Comparison of ENCODE assay signal across 2 cellular contexts in the genomic region with DNA sequence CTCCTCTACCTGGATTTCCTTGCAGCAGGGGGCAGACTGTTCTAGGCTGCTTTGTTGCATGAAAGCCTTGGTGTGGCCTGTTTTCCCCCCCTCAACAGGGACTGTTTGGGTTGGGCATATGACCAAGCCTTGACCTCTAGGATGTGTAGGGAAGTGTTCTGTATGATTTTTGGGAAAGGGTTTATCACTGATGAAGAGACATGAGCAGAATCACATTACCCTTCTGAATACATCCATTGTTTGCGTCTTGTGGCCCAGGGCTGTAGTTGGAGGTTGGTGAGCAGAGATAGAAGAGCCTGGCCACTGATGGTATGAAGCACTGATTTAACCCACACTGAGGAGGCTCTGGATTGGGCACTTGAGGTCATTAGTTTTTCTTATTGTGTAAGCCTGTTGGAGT.
TF ChIP-seq lines count a peak whose summit lies in the region.

No MANE protein-coding gene starts in this region.

TF ChIP-seq in liver, 16 proteins besides CTCF, POLR2A, EP300 and RAD21:
- no peak for TF ChIP-seq FOXA2 (IDR thresholded peaks at IDR 0.05)

TF ChIP-seq in HepG2, 621 proteins besides CTCF, POLR2A, EP300 and RAD21:
- TF ChIP-seq GTF3A (CRISPR knock-in tag; conservative IDR thresholded peaks at IDR 0.05) (no peak), FOXP1 (IDR thresholded peaks at IDR 0.05) (no peak), FOXP1 (CRISPR knock-in tag; IDR thresholded peaks at IDR 0.05) (no peak), SP140L (CRISPR knock-in tag; IDR thresholded peaks at IDR 0.05; ENCODE audit: borderline replicate concordance) (no peak)
TF ChIP-seq in HepG2: peak in this region for 0.
